ENCODE assay signal across 25 cellular contexts in the genomic region with DNA sequence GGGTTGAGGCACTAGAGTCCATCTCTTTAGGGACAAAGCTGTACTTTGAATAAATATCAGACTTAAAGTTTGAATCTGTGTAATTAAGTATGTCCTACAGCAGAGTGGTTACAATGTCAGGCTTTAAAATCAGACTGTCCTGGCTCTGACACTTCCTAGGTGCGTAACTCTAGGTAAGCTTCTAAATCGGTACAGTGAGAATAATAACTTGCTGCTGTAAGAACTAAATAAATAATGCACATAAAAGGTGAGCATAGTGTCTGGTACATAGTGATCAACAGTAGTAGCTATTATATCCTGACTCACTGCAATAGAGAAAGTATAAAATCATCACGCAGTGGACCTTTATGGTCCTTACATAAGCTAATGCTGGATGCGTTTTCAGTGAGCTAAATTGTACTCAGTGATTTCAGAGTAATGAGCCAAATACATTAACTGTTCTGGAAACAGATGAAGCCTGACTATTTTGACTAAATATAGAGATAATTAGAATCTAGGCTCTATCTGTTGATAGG.
"Had no signal": no experiment of that assay in that cellular context is flagged by ENCODE, and none has a peak within 500 bp of the region (broad histone marks: within the 10 kb centered on the region; RNA-seq: fewer than 3 reads in every experiment).

No MANE protein-coding gene starts in this region.

- ATAC-seq: effector memory CD8-positive, alpha-beta T cell; natural killer cell treated with Interleukin-12 subunit alpha and Interleukin-12 subunit beta and Interleukin-15 and Interleukin-18, amount 100 ng/mL, for 72 hours had no signal

- H3K27ac ChIP-seq: parathyroid adenoma, right lobe of liver, stomach, testis, upper lobe of left lung had no signal

- H3K9me3 ChIP-seq: right lobe of liver, stomach, testis, upper lobe of left lung had no signal

- H3K36me3 Mint-ChIP-seq: memory B cell; natural killer cell treated with Interleukin-12 subunit alpha and Interleukin-12 subunit beta and Interleukin-15 and Interleukin-18, amount 100 ng/mL, for 72 hours had no signal

- H3K79me2 ChIP-seq: parathyroid adenoma had no signal

- H3K27me3 ChIP-seq: right lobe of liver, stomach, testis, tibial artery, upper lobe of left lung had no signal

- H3K9ac ChIP-seq: parathyroid adenoma had no signal

- H3K4me1 ChIP-seq: right lobe of liver, stomach, testis, upper lobe of left lung had no signal

- H3K27ac Mint-ChIP-seq: effector memory CD8-positive, alpha-beta T cell; memory B cell; naive B cell; natural killer cell treated with Interleukin-12 subunit alpha and Interleukin-12 subunit beta and Interleukin-15 and Interleukin-18, amount 100 ng/mL, for 72 hours; progenitor cell of endocrine pancreas had no signal

- FAIRE-seq: frontal cortex, kidney, urothelium cell line had no signal

- H3K36me3 ChIP-seq: right lobe of liver, stomach, tibial artery, upper lobe of left lung had no signal

- DNase-seq: cerebellar nuclear complex; cortex of kidney; effector memory CD8-positive, alpha-beta T cell; head of caudate nucleus; kidney; naive B cell; right lobe of liver; stimulated activated CD4-positive, alpha-beta T cell treated with anti-CD3 and anti-CD28 coated beads, Interleukin-12 subunit alpha, Interleukin-12 subunit beta, amount 100 ng/mL, for 4 hours; stimulated activated CD4-positive, alpha-beta T cell treated with anti-CD3 and anti-CD28 coated beads, Interleukin-1b, Interleukin-23, amount 100 ng/mL, for 48 hours; stimulated activated CD4-positive, alpha-beta T cell treated with anti-CD3 and anti-CD28 coated beads, Interleukin-4, amount 100 ng/mL, for 1 hour; stimulated activated CD8-positive, alpha-beta memory T cell treated with anti-CD3 and anti-CD28 coated beads, Interleukin-4, amount 100 ng/mL, for 48 hours; stimulated activated naive CD4-positive, alpha-beta T cell treated with Interleukin-2 at 50 U/mL for 16 hours; stomach; testis; tibial artery; upper lobe of left lung had no signal

- H3K4me2 ChIP-seq: smooth muscle cell had no signal

- H3K27me3 Mint-ChIP-seq: effector memory CD8-positive, alpha-beta T cell; memory B cell; naive B cell; progenitor cell of endocrine pancreas had no signal

- H3K4me3 Mint-ChIP-seq: effector memory CD8-positive, alpha-beta T cell; memory B cell; naive B cell; natural killer cell treated with Interleukin-12 subunit alpha and Interleukin-12 subunit beta and Interleukin-15 and Interleukin-18, amount 100 ng/mL, for 72 hours; neural crest cell had no signal

- H3K9me3 Mint-ChIP-seq: memory B cell had no signal

- H3K4me3 ChIP-seq: lung, right lobe of liver, smooth muscle cell, stomach, testis, tibial artery, upper lobe of left lung had no signal
